In genomic region chr17:40065041-40065770, GRCh38 we compare ENCODE assay signal across 9 cellular contexts. TPM values are rescaled to one million over a fixed set of nuclear protein-coding genes. Genes with fewer than 3 reads are reported as not detected.
DNase-seq lines count a peak whose midpoint lies in the region; ATAC-seq and TF ChIP-seq lines count a peak whose summit lies in the region.
"Had no signal": no experiment of that assay in that cellular context is flagged by ENCODE, and none has a peak within 500 bp of the region (broad histone marks: within the 10 kb centered on the region; RNA-seq: fewer than 3 reads in every experiment).

No MANE protein-coding gene starts in this region.

- H3K9me3 ChIP-seq in mesodermal cell (ENCODE audit: control insufficient read depth, low read length), result no peaks in the 10 kb centered on the region
- H3K9me3 ChIP-seq in transverse colon, result no peaks in the 10 kb centered on the region

- peak overlapping the region; percentile 79 to 89 for H3K4me3 Mint-ChIP-seq in activated T-cell treated with anti-CD3 and anti-CD28 coated beads, Interleukin-2, amount 50 U/mL, for 72 hours

- H3K36me3 Mint-ChIP-seq in activated T-cell treated with anti-CD3 and anti-CD28 coated beads, Interleukin-2, amount 50 U/mL, for 72 hours (ENCODE audit: insufficient read depth in 2 of 2), result peaks cover 1% of the 10 kb centered on the region in 2 donors

- no peak for DNase-seq in activated T-cell treated with anti-CD3 and anti-CD28 coated beads, Interleukin-2, amount 50 U/mL, for 72 hours
- DNase-seq in activated T-cell treated with anti-CD3 and anti-CD28 coated beads for 4 hours, result no peak
- DNase-seq in cardiac fibroblast (ENCODE audit: low read depth in 2 of 2), result peak; percentile 33 to 48
- DNase-seq in transverse colon, result no peak
- DNase-seq in NCI-H1436 (lab: John Stamatoyannopoulos, UW), result no peak
- no peak for DNase-seq in NCI-H146 treated with DMSO at 0.1 percent for 48 hours (lab: John Stamatoyannopoulos, UW; ENCODE audit: unreplicated experiment)
- DNase-seq in NCI-H2107 treated with DMSO at 0.1 percent for 48 hours (lab: John Stamatoyannopoulos, UW; ENCODE audit: unreplicated experiment), result no peak
- DNase-seq: KG1 had no signal

- H3K27ac ChIP-seq in mesodermal cell (ENCODE audit: low read depth, low read length, severe bottlenecking), result peak overlapping the region; percentile 50
- H3K27ac ChIP-seq in transverse colon, result peak overlapping the region; percentile 94 to 98 (median 96)

- no peak for TF ChIP-seq EP300 in transverse colon (IDR thresholded peaks at IDR 0.05; ENCODE audit: low read depth)

- H3K36me3 ChIP-seq in mesodermal cell (ENCODE audit: control insufficient read depth, insufficient read depth, low read length), result no peaks in the 10 kb centered on the region
- H3K36me3 ChIP-seq in transverse colon, result no peaks in the 10 kb centered on the region

- H3K9me3 Mint-ChIP-seq in activated T-cell treated with anti-CD3 and anti-CD28 coated beads, Interleukin-2, amount 50 U/mL, for 72 hours, result no peaks in the 10 kb centered on the region

- H3K27me3 ChIP-seq in transverse colon, result no peaks in the 10 kb centered on the region

- no peaks in the 10 kb centered on the region for H3K27me3 Mint-ChIP-seq in activated T-cell treated with anti-CD3 and anti-CD28 coated beads, Interleukin-2, amount 50 U/mL, for 72 hours (ENCODE audit: low read depth)

- intact Hi-C loops in transverse colon (cut with DNase I; ENCODE audit: low total_unique reads), result no loop called here

- ATAC-seq in activated T-cell treated with anti-CD3 and anti-CD28 coated beads, Interleukin-2, amount 50 U/mL, for 72 hours (replicated peaks in 1 of 2), result no peak

- in situ Hi-C loops in transverse colon (cut with MboI; ENCODE audit: low pct_ligation_motif_present in 1 of 4, low pct_unique_long_range_greater_than_20kb in 1 of 4, low sequenced_read_pairs in 3 of 4), result loop anchor here in 1 of 4 donors (10.0 kb wide), 1 partner anchor 50 kb away; no protein-coding TSS in a partner anchor

- WGBS in mesodermal cell (ENCODE audit: insufficient coverage in 2 of 2), 2 experiments, result 47% methylated on average over 2 of the region's 9 CpGs; no CpG with 5 or more reads in 1 of the 2 experiments
- WGBS in transverse colon (ENCODE audit: low coverage in 1 of 2), 2 donors, result 12 to 20% methylated on average over 1 to 9 of the region's 9 CpGs

- H3K4me3 ChIP-seq in cardiac fibroblast (replicated peaks in 1 of 2; ENCODE audit: low read depth in 2 of 2, low read length in 2 of 2) (peak overlapping the region; percentile 96 to 98), mesodermal cell (ENCODE audit: extremely low read depth, insufficient read depth, low read length, poor library complexity, severe bottlenecking) (peak overlapping the region; percentile 9), transverse colon (peak overlapping the region; percentile 4 to 99 (median 82))

- TF ChIP-seq CTCF in cardiac fibroblast (IDR thresholded peaks at IDR 0.05; ENCODE audit: low read depth, low read length), result no peak
- TF ChIP-seq CTCF in transverse colon (IDR thresholded peaks at IDR 0.05), result no peak

- TF ChIP-seq POLR2A in transverse colon (IDR thresholded peaks at IDR 0.05), result no peak

- peaks cover 39% of the 10 kb centered on the region for H3K4me1 ChIP-seq in mesodermal cell (ENCODE audit: control insufficient read depth, insufficient read depth, low read length, poor library complexity, severe bottlenecking)
- peaks cover 59 to 72% (median 65%) of the 10 kb centered on the region in 4 donors for H3K4me1 ChIP-seq in transverse colon

- peaks cover 65% of the 10 kb centered on the region for H3K4me1 Mint-ChIP-seq in activated T-cell treated with anti-CD3 and anti-CD28 coated beads, Interleukin-2, amount 50 U/mL, for 72 hours (ENCODE audit: low read depth)

- H3K27ac Mint-ChIP-seq in activated T-cell treated with anti-CD3 and anti-CD28 coated beads, Interleukin-2, amount 50 U/mL, for 72 hours, result no peak overlapping the region

RNA-seq across cellular contexts. Expression of gene THRA, which starts 2.4 kb away (rescaled TPM):
- 10 to 100 TPM; 12.2 to 14.7 TPM for total RNA-seq in activated T-cell treated with anti-CD3 and anti-CD28 coated beads, Interleukin-2, amount 50 U/mL, for 72 hours
- 20.7 TPM for polyA plus RNA-seq in mesodermal cell (2013, experiment 1 of 2)
- 21.5 TPM for polyA plus RNA-seq in mesodermal cell (2013, experiment 2 of 2)
- total RNA-seq in transverse colon, result 10 to 100 TPM; 32.6 to 82.6 (median 58.6) TPM

RNA-seq across cellular contexts. Expression of gene MED24, which starts 11.0 kb away (rescaled TPM):
- 10 to 100 TPM; 82.6 to 97.0 TPM for total RNA-seq in activated T-cell treated with anti-CD3 and anti-CD28 coated beads, Interleukin-2, amount 50 U/mL, for 72 hours
- polyA plus RNA-seq in mesodermal cell (2013, experiment 1 of 2), result 73.9 TPM
- 73.6 TPM for polyA plus RNA-seq in mesodermal cell (2013, experiment 2 of 2)
- 100 to 1,000 TPM in 2 of 4 donors, 10 to 100 TPM in 2; 64.3 to 294 (median 112) TPM for total RNA-seq in transverse colon

RNA-seq across cellular contexts. Expression of gene NR1D1, which starts 35.2 kb away (rescaled TPM):
- 1 to 10 TPM; 4.5 to 6.3 TPM for total RNA-seq in activated T-cell treated with anti-CD3 and anti-CD28 coated beads, Interleukin-2, amount 50 U/mL, for 72 hours
- 8.1 TPM for polyA plus RNA-seq in mesodermal cell (2013, experiment 1 of 2)
- polyA plus RNA-seq in mesodermal cell (2013, experiment 2 of 2), result 6.0 TPM
- total RNA-seq in transverse colon, result 10 to 100 TPM in 1 of 4 donors, 1 to 10 TPM in 3; 4.8 to 18.0 (median 7.3) TPM

RNA-seq across cellular contexts. Expression of gene CSF3, which starts 50.0 kb away (rescaled TPM):
- not detected for total RNA-seq in activated T-cell treated with anti-CD3 and anti-CD28 coated beads, Interleukin-2, amount 50 U/mL, for 72 hours
- not detected for polyA plus RNA-seq in mesodermal cell (2013, experiment 1 of 2)
- not detected for polyA plus RNA-seq in mesodermal cell (2013, experiment 2 of 2)
- 10 to 100 TPM in 1 of 4 donors, 1 to 10 TPM in 1, not detected in 2; 2.6 to 38.9 TPM for total RNA-seq in transverse colon

RNA-seq across cellular contexts. Expression of gene MSL1, which starts 56.6 kb away (rescaled TPM):
- total RNA-seq in activated T-cell treated with anti-CD3 and anti-CD28 coated beads, Interleukin-2, amount 50 U/mL, for 72 hours, result 100 to 1,000 TPM; 115 to 121 TPM
- polyA plus RNA-seq in mesodermal cell (2013, experiment 1 of 2), result 81.0 TPM
- 79.8 TPM for polyA plus RNA-seq in mesodermal cell (2013, experiment 2 of 2)
- total RNA-seq in transverse colon, result 100 to 1,000 TPM in 2 of 4 donors, 10 to 100 TPM in 2; 73.9 to 258 (median 90.6) TPM

Comparison
In these comparisons a context has a peak if more than half of its experiments do, and no peak if none do; other contexts are left out.
1. DNase-seq: peak in cardiac fibroblast (2 of 2); none in activated T-cell treated with anti-CD3 and anti-CD28 coated beads, Interleukin-2, amount 50 U/mL, for 72 hours (0 of 2), activated T-cell treated with anti-CD3 and anti-CD28 coated beads for 4 hours (single experiment), transverse colon (single experiment), NCI-H1436 (single experiment), NCI-H146 treated with DMSO at 0.1 percent for 48 hours (single experiment) and NCI-H2107 treated with DMSO at 0.1 percent for 48 hours (single experiment).
2. H3K4me3 ChIP-seq: peak in every context shown above with its lines; median percentile 97 in cardiac fibroblast; 82 in transverse colon; 9 in mesodermal cell.